In the genomic region with DNA sequence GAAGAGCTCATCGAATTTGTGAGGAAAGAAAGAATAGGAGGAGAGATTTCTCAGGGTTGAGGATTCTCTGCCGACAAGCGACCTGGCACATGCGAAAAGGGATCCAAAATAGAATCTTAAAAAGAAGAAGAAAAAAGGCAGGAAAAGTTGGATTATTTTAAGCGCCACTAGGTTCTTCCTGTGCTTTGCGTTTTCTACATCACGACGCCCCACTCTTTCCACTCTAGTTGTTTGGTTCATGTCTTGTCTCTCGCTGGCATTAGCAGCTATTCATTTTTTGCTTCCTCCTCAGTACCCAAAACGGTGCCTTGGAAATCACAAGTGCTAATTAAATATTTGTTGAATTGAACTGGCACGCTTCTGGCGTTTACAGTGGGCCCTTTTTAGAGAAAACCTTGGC, we compare ENCODE assay signal across 8 cellular contexts. TPM values are rescaled to one million over a fixed set of nuclear protein-coding genes. Genes with fewer than 3 reads are reported as not detected.
A peak's percentile ranks its signal among the peaks of the same experiment; 100 is the strongest.
DNase-seq lines count a peak whose midpoint lies in the region; ATAC-seq and TF ChIP-seq lines count a peak whose summit lies in the region.

No MANE protein-coding gene starts in this region.

- ATAC-seq in GM18870 (IDR thresholded peaks at IDR 0.05; ENCODE audit: unreplicated experiment) (peak; percentile 6), GM19324 (IDR thresholded peaks at IDR 0.05; ENCODE audit: low FRiP score, unreplicated experiment) (no peak)

- peak overlapping the region; percentile 80 for H3K27ac ChIP-seq in 22Rv1
- peak overlapping the region; percentile 95 for H3K27ac ChIP-seq in cingulate gyrus (ENCODE audit: low read depth, low read length)
- H3K27ac ChIP-seq in mucosa of rectum (ENCODE audit: low read depth in 2 of 2, low read length in 2 of 2), result peak overlapping the region; percentile 49 to 73

- H3K9ac ChIP-seq in mucosa of rectum (ENCODE audit: low read depth in 1 of 2, low read length in 2 of 2), result peak overlapping the region; percentile 80 to 86

- peaks cover 8 to 10% of the 10 kb centered on the region in 2 donors for H3K36me3 ChIP-seq in mucosa of rectum (ENCODE audit: control insufficient read depth in 2 of 2, insufficient read depth in 2 of 2, low read length in 2 of 2)

- H3K9me3 ChIP-seq in mucosa of rectum (ENCODE audit: control insufficient read depth in 2 of 2, low read length in 2 of 2), result no peaks in the 10 kb centered on the region

- intact Hi-C loops in activated T-helper 1 cell treated with anti-CD3 and anti-CD28 coated beads, Interleukin-12 subunit alpha, Interleukin-12 subunit beta, Interleukin-2, Interleukin-4 antibody, amounts not matched to agents 30 ng/mL and 10 ng/mL and 1 ng/mL, durations not matched to agents 14 hours and 24 hours and 36 hours (cut with micrococcal nuclease), result loop anchor here (2.0 to 10.0 kb wide), 9 partner anchors 114 to 1412 kb away; a partner anchor contains a TSS

- no peak overlapping the region for H3K27ac Mint-ChIP-seq in activated T-helper 1 cell treated with anti-CD3 and anti-CD28 coated beads, Interleukin-12 subunit alpha, Interleukin-12 subunit beta, Interleukin-2, Interleukin-4 antibody, amounts not matched to agents 30 ng/mL and 10 ng/mL and 1 ng/mL, durations not matched to agents 14 hours and 24 hours and 36 hours

- DNase-seq in NCI-H1105 (lab: John Stamatoyannopoulos, UW) (peak; percentile 1), kidney glomerular epithelial cell (lab: John Stamatoyannopoulos, UW) (no peak)
- no peak for DNase-seq in activated T-helper 1 cell treated with anti-CD3 and anti-CD28 coated beads, Interleukin-12 subunit alpha, Interleukin-12 subunit beta, Interleukin-2, Interleukin-4 antibody, amounts not matched to agents 30 ng/mL and 10 ng/mL and 1 ng/mL, durations not matched to agents 14 hours and 24 hours and 36 hours (ENCODE audit: low spot score)

- H3K36me3 Mint-ChIP-seq in activated T-helper 1 cell treated with anti-CD3 and anti-CD28 coated beads, Interleukin-12 subunit alpha, Interleukin-12 subunit beta, Interleukin-2, Interleukin-4 antibody, amounts not matched to agents 30 ng/mL and 10 ng/mL and 1 ng/mL, durations not matched to agents 14 hours and 24 hours and 36 hours (ENCODE audit: low read depth), result peaks cover 8% of the 10 kb centered on the region

- no peaks in the 10 kb centered on the region for H3K27me3 ChIP-seq in mucosa of rectum (ENCODE audit: control insufficient read depth in 2 of 2, insufficient read depth in 2 of 2, low read length in 2 of 2)

- H3K4me1 ChIP-seq in mucosa of rectum (ENCODE audit: control insufficient read depth in 2 of 2, insufficient read depth in 2 of 2, low read length in 2 of 2), result peaks cover 6 to 11% of the 10 kb centered on the region in 2 donors

- no peak overlapping the region for H3K4me3 Mint-ChIP-seq in activated T-helper 1 cell treated with anti-CD3 and anti-CD28 coated beads, Interleukin-12 subunit alpha, Interleukin-12 subunit beta, Interleukin-2, Interleukin-4 antibody, amounts not matched to agents 30 ng/mL and 10 ng/mL and 1 ng/mL, durations not matched to agents 14 hours and 24 hours and 36 hours

- peak overlapping the region; percentile 74 to 98 for H3K4me3 ChIP-seq in mucosa of rectum (ENCODE audit: low read length in 2 of 2)

- no peaks in the 10 kb centered on the region for H3K27me3 Mint-ChIP-seq in activated T-helper 1 cell treated with anti-CD3 and anti-CD28 coated beads, Interleukin-12 subunit alpha, Interleukin-12 subunit beta, Interleukin-2, Interleukin-4 antibody, amounts not matched to agents 30 ng/mL and 10 ng/mL and 1 ng/mL, durations not matched to agents 14 hours and 24 hours and 36 hours (ENCODE audit: insufficient read depth)

- H3K9me3 Mint-ChIP-seq in activated T-helper 1 cell treated with anti-CD3 and anti-CD28 coated beads, Interleukin-12 subunit alpha, Interleukin-12 subunit beta, Interleukin-2, Interleukin-4 antibody, amounts not matched to agents 30 ng/mL and 10 ng/mL and 1 ng/mL, durations not matched to agents 14 hours and 24 hours and 36 hours, result no peaks in the 10 kb centered on the region

- no peak for TF ChIP-seq CTCF in 22Rv1 (IDR thresholded peaks at IDR 0.05)

- peaks cover 26% of the 10 kb centered on the region for H3K4me1 Mint-ChIP-seq in activated T-helper 1 cell treated with anti-CD3 and anti-CD28 coated beads, Interleukin-12 subunit alpha, Interleukin-12 subunit beta, Interleukin-2, Interleukin-4 antibody, amounts not matched to agents 30 ng/mL and 10 ng/mL and 1 ng/mL, durations not matched to agents 14 hours and 24 hours and 36 hours (ENCODE audit: low read depth)

RNA-seq across cellular contexts. Expression of a gene that starts 0.7 kb away (rescaled TPM):
- total RNA-seq in activated T-helper 1 cell treated with anti-CD3 and anti-CD28 coated beads, Interleukin-12 subunit alpha, Interleukin-12 subunit beta, Interleukin-2, Interleukin-4 antibody, amounts not matched to agents 30 ng/mL and 10 ng/mL and 1 ng/mL, durations not matched to agents 14 hours and 24 hours and 36 hours, result 25.9 and 28.2 TPM in 2 replicates

RNA-seq across cellular contexts. Expression of a gene that starts 54.7 kb away (rescaled TPM):
- total RNA-seq in activated T-helper 1 cell treated with anti-CD3 and anti-CD28 coated beads, Interleukin-12 subunit alpha, Interleukin-12 subunit beta, Interleukin-2, Interleukin-4 antibody, amounts not matched to agents 30 ng/mL and 10 ng/mL and 1 ng/mL, durations not matched to agents 14 hours and 24 hours and 36 hours, result not detected in 2 replicates
